1 cellular context compared by ENCODE assay signal in genomic region chr3:107452436-107452835, GRCh38.
TF ChIP-seq lines count a peak whose summit lies in the region.

No MANE protein-coding gene starts in this region.

TF ChIP-seq in IMR-90, 13 proteins besides CTCF, POLR2A, EP300 and RAD21 (continued from another document):
- TF ChIP-seq CEBPB (IDR thresholded peaks at IDR 0.05; ENCODE audit: low read depth, low read length) (peak; percentile 19; the same call in 1 of the 2 replicates), MAFK (IDR thresholded peaks at IDR 0.05; ENCODE audit: low read depth, low read length) (no peak), NFE2L2 (IDR thresholded peaks at IDR 0.05; ENCODE audit: low read depth, low read length) (no peak), ELK1 (IDR thresholded peaks at IDR 0.05; ENCODE audit: borderline replicate concordance, low read depth, low read length) (no peak), RCOR1 (IDR thresholded peaks at IDR 0.05; ENCODE audit: insufficient replicate concordance, low read length) (no peak)
